In the genomic region with DNA sequence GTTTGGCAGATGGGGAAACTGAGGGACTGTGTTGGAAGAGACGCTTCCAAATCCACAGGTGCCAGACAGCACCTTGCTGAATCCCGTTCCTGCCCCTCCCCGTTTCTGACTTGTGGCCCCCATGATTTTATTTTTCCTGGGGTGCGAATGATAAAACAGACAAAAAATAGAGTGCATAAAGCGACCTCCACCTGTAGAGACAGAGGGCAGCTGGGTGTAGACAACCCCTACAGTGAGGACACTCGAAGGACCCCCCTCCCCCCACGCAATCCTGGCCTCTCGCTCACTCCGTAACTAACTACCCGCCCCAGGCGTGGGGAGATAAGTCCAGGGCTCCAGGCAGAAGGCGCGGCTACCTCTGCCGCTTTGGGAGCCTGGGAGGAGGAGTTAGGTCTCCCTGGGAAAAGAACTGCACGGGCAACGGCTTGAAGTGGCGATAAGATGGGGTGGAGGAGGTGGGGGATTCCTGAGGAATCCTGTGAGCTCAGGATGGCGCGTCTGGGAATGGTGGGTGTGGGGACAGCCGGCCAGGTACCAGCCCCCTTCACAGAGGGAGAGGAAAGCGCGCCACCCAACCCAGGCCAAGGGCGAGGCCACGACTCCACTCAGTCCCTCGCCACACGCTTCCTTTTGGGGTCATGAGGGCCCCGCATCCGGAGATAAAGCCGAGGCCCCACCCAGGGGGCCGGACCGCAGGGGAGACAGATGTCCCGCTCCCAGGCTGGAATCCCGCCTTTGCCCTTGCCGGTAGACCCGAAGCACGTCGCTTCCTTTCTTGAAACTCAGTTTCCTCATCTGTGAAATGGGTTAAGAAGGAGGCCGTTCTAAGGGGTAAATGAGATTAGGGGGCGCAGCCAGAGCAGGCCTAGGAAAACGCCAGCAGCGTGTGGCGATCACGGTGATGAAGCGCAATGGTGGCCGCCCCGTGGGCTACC, we compare ENCODE assay signal across 8 cellular contexts. TPM values are rescaled to one million over a fixed set of nuclear protein-coding genes. Genes with fewer than 3 reads are reported as not detected.
DNase-seq lines count a peak whose midpoint lies in the region; ATAC-seq and TF ChIP-seq lines count a peak whose summit lies in the region.

No MANE protein-coding gene starts in this region.

- in situ Hi-C loops in Panc1 (cut with HindIII; ENCODE audit: low pct_unique_long_range_greater_than_20kb, low sequenced_read_pairs): no loop called here

- intact Hi-C loops in Panc1 (cut with micrococcal nuclease; ENCODE audit: unreplicated experiment): loop anchor here (2.0 kb wide), 1 partner anchor 97 kb away; no protein-coding TSS in a partner anchor
- intact Hi-C loops in heart right ventricle (cut with DNase I): loop anchor here in 9 of 10 donors (2.0 to 10.0 kb wide), 9 partner anchors 31 to 170 kb away; a partner anchor contains a TSS
- intact Hi-C loops in prostate gland (cut with DNase I): loop anchor here (2.0 to 5.0 kb wide), 2 partner anchors 105 to 125 kb away; a partner anchor contains a TSS

- H3K4me1 ChIP-seq in Panc1 (ENCODE audit: control insufficient read depth, insufficient read depth, low read length) (peaks cover 42% of the 10 kb centered on the region), adipocyte (ENCODE audit: control insufficient read depth, insufficient read depth, low read length) (peaks cover 27% of the 10 kb centered on the region), heart right ventricle (peaks cover 14 to 68% (median 45%) of the 10 kb centered on the region in 9 donors), prostate gland (replicated peaks) (peaks cover 13% of the 10 kb centered on the region)

- peak overlapping the region; percentile 96 for H3K9ac ChIP-seq in adipocyte (ENCODE audit: low read length)

- H3K9me3 ChIP-seq in Panc1 (ENCODE audit: control insufficient read depth, insufficient read depth, low read depth, low read length) (no peaks in the 10 kb centered on the region), adipocyte (ENCODE audit: control insufficient read depth, low read length) (no peaks in the 10 kb centered on the region), heart right ventricle (no peaks in the 10 kb centered on the region), prostate gland (no peaks in the 10 kb centered on the region)

- H3K36me3 ChIP-seq in GM06990 (ENCODE audit: control insufficient read depth, insufficient read depth, low read length) (peaks cover 3% of the 10 kb centered on the region), Panc1 (ENCODE audit: control insufficient read depth, insufficient read depth, low read length) (no peaks in the 10 kb centered on the region; the same call in none of the 2 replicates), adipocyte (ENCODE audit: control insufficient read depth, insufficient read depth, low read length, severe bottlenecking) (peaks cover 4% of the 10 kb centered on the region), heart right ventricle (peaks cover 0 to 32% (median 14%) of the 10 kb centered on the region in 9 donors), prostate gland (peaks cover 4 to 10% of the 10 kb centered on the region in 2 donors)

- no peaks in the 10 kb centered on the region for H3K27me3 ChIP-seq in GM06990 (replicated peaks; ENCODE audit: control insufficient read depth, insufficient read depth, low read length)
- H3K27me3 ChIP-seq in Panc1 (ENCODE audit: control insufficient read depth, insufficient read depth, low read length): no peaks in the 10 kb centered on the region
- no peaks in the 10 kb centered on the region for H3K27me3 ChIP-seq in adipocyte (replicated peaks; ENCODE audit: control insufficient read depth, insufficient read depth, low read length)
- no peaks in the 10 kb centered on the region for H3K27me3 ChIP-seq in heart right ventricle
- H3K27me3 ChIP-seq in prostate gland (replicated peaks; ENCODE audit: insufficient read depth): no peaks in the 10 kb centered on the region

- DNase-seq in 8988T: peak; percentile 55
- DNase-seq in GM06990 (ENCODE audit: extremely low read depth, insufficient read length): peak; percentile 85
- DNase-seq in HK-2 (ENCODE audit: unreplicated experiment): peak; percentile 93
- no peak for DNase-seq in Panc1 (ENCODE audit: low read depth, low spot score)
- peak; percentile 79 for DNase-seq in adipocyte (ENCODE audit: low read depth)
- peak; percentile 85 to 86 for DNase-seq in heart right ventricle
- peak; percentile 60 for DNase-seq in prostate gland (ENCODE audit: low spot score)
- no peak for DNase-seq in GOT3 (lab: John Stamatoyannopoulos, UW)

- ATAC-seq in Panc1 (peak; percentile 32), heart right ventricle (peak; percentile 4 to 39 (median 26))

- peak overlapping the region; percentile 78 for H3K4me3 ChIP-seq in GM06990 (replicated peaks; ENCODE audit: low read depth, low read length)
- peak overlapping the region; percentile 72 to 76 for H3K4me3 ChIP-seq in Panc1 (ENCODE audit: low read depth in 2 of 2, low read length in 2 of 2)
- H3K4me3 ChIP-seq in adipocyte (ENCODE audit: low read length): peak overlapping the region; percentile 89
- peak overlapping the region; percentile 45 to 100 (median 98) for H3K4me3 ChIP-seq in heart right ventricle
- H3K4me3 ChIP-seq in prostate gland: peak overlapping the region; percentile 99 to 100

- WGBS in heart right ventricle, 2 donors: 0 to 1% methylated on average over 43 to 46 of the region's 46 CpGs
- WGBS in prostate gland: under 1% methylated on average over 46 of the region's 46 CpGs

- CTCF ChIA-PET in Panc1 (lab: Charles Lee): interaction anchor here (0.8 kb wide), 1 partner anchor 10 kb away, joined by 6 read pairs; no protein-coding TSS in a partner anchor

- TF ChIP-seq POLR2A in prostate gland (IDR thresholded peaks at IDR 0.05): no peak

- H3K27ac ChIP-seq in Panc1 (ENCODE audit: low read length): peak overlapping the region; percentile 99
- peak overlapping the region; percentile 98 to 100 (median 100) for H3K27ac ChIP-seq in heart right ventricle
- peak overlapping the region; percentile 99 to 100 for H3K27ac ChIP-seq in prostate gland

- no peak for TF ChIP-seq CTCF in GM06990 (IDR thresholded peaks at IDR 0.05; ENCODE audit: insufficient read depth, low read length, poor library complexity, severe bottlenecking)
- no peak for TF ChIP-seq CTCF in Panc1 (IDR thresholded peaks at IDR 0.05)
- TF ChIP-seq CTCF in heart right ventricle (IDR thresholded peaks at IDR 0.05): no peak
- no peak for TF ChIP-seq CTCF in prostate gland (IDR thresholded peaks at IDR 0.05)

- POLR2A ChIA-PET in Panc1 (lab: Charles Lee): no interaction called here

- BruUV-seq in Panc1 (replicated peaks; lab: Mats Ljungman, UMichigan): TSS peak; percentile 89

RNA-seq across cellular contexts. Expression of a gene that starts 1.9 kb away (rescaled TPM):
- total RNA-seq in Panc1 (2021; ENCODE audit: unreplicated experiment) (128 TPM), heart right ventricle (100 to 1,000 TPM in 2 of 10 donors, 10 to 100 TPM in 8; 77.9 to 118 (median 89.5) TPM), prostate gland (100 to 1,000 TPM; 145 to 180 TPM)
- 124 TPM for polyA plus RNA-seq in Panc1 (2012; ENCODE audit: insufficient read length)
- polyA plus RNA-seq in heart right ventricle: 10 to 100 TPM; 84.2 to 95.0 TPM

RNA-seq across cellular contexts. Expression of a gene that starts 15.7 kb away (rescaled TPM):
- total RNA-seq in Panc1 (2021; ENCODE audit: unreplicated experiment) (0.31 TPM), heart right ventricle (1 to 10 TPM in 9 of 10 donors, under 1 TPM in 1; 0.64 to 9.1 (median 4.0) TPM), prostate gland (10 to 100 TPM; 10.8 to 11.4 TPM)
- 0.62 TPM for polyA plus RNA-seq in Panc1 (2012; ENCODE audit: insufficient read length)
- 1 to 10 TPM; 4.5 to 8.0 TPM for polyA plus RNA-seq in heart right ventricle

RNA-seq across cellular contexts. Expression of a gene that starts 21.2 kb away (rescaled TPM):
- total RNA-seq in Panc1 (2021; ENCODE audit: unreplicated experiment) (0.18 TPM), heart right ventricle (not detected), prostate gland (under 1 TPM in 1 of 2 donors, not detected in 1; 0.09 TPM)
- polyA plus RNA-seq in Panc1 (2012; ENCODE audit: insufficient read length): 0.07 TPM
- polyA plus RNA-seq in heart right ventricle: under 1 TPM in 1 of 2 donors, not detected in 1; 0.06 TPM

RNA-seq across cellular contexts. Expression of a gene that starts 41.1 kb away (rescaled TPM):
- 0.18 TPM for total RNA-seq in Panc1 (2021; ENCODE audit: unreplicated experiment)
- 0.55 TPM for polyA plus RNA-seq in Panc1 (2012; ENCODE audit: insufficient read length)
- total RNA-seq in heart right ventricle: not detected
- under 1 TPM in 1 of 2 donors, not detected in 1; 0.04 TPM for polyA plus RNA-seq in heart right ventricle
- 1 to 10 TPM in 1 of 2 donors, not detected in 1; 2.0 TPM for total RNA-seq in prostate gland

Comparison
In these comparisons a context has a peak if more than half of its experiments do, and no peak if none do; other contexts are left out.
1. DNase-seq: peak in 8988T (single experiment), GM06990 (single experiment), HK-2 (single experiment), adipocyte (single experiment), heart right ventricle (2 of 2) and prostate gland (single experiment); none in Panc1 (single experiment) and GOT3 (single experiment).
2. Peak in every context shown above with its lines, with median percentiles within 50 percentile points of each other: H3K4me3 ChIP-seq and H3K27ac ChIP-seq.